24 cellular contexts compared by ENCODE assay signal in the genomic region with DNA sequence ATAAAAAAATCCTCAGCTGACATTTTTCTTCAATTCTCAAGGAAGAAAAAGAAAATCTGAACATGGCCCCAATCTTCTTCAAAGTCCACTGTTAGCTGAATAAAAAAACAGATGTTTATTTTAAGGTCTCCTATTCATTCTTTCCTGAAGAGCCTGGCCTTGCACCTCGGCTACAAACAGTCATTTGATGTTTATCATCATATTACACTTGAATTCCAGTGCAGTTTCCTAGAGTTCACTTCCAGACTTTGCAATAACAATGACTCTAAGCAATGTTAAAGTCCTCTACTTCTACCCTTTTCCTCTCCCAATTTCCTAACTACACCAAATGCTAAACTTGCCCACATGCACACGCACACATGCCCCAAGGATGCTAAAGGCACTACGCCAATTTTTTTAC.
A peak's percentile ranks its signal among the peaks of the same experiment; 100 is the strongest.
DNase-seq lines count a peak whose midpoint lies in the region; ATAC-seq, FAIRE-seq and TF ChIP-seq lines count a peak whose summit lies in the region.
"Had no signal": no experiment of that assay in that cellular context is flagged by ENCODE, and none has a peak within 500 bp of the region (broad histone marks: within the 10 kb centered on the region; RNA-seq: fewer than 3 reads in every experiment).

No MANE protein-coding gene starts in this region.

- H3K4me1 Mint-ChIP-seq in stimulated activated effector memory CD8-positive, alpha-beta T cell treated with anti-CD3 and anti-CD28 coated beads, Interleukin-12 subunit alpha, Interleukin-12 subunit beta, amount 100 ng/mL, for 72 hours: peaks cover 33% of the 10 kb centered on the region
- H3K4me1 Mint-ChIP-seq: B cell had no signal

- no peak for TF ChIP-seq RAD21 in HepG2 (CRISPR knock-in tag; IDR thresholded peaks at IDR 0.05)

- H3K79me2 ChIP-seq in HepG2 (ENCODE audit: insufficient read depth, low read length) (no peaks in the 10 kb centered on the region), fibroblast of lung (ENCODE audit: control insufficient read depth, insufficient read depth, low read length) (no peaks in the 10 kb centered on the region)
- H3K79me2 ChIP-seq: parathyroid adenoma had no signal

- in situ Hi-C loops in HepG2 (cut with HindIII; ENCODE audit: extremely low pct_ligation_motif_present, low pct_unique_long_range_greater_than_20kb): no loop called here

- H3K27ac ChIP-seq in HepG2 (ENCODE audit: extremely low read length, insufficient read depth, low read length) (no peak overlapping the region), right lobe of liver (no peak overlapping the region), fibroblast of lung (ENCODE audit: insufficient read depth, low read length) (no peak overlapping the region), testis (no peak overlapping the region)
- H3K27ac ChIP-seq: ascending aorta, lower lobe of right lung, parathyroid adenoma, sigmoid colon had no signal

- 90% methylated on average over 3 of the region's 3 CpGs for WGBS in HepG2 (ENCODE audit: low lambda C conversion rate)
- 91% methylated on average over 3 of the region's 3 CpGs for WGBS in right lobe of liver (ENCODE audit: insufficient coverage, low coverage, low lambda C conversion rate, missing lambda C conversion rate)
- WGBS in testis, 2 donors: 77 to 78% methylated on average over 3 of the region's 3 CpGs

- TSS peak; percentile 4 for BruUV-seq in HepG2 (replicated peaks; lab: Mats Ljungman, UMichigan)

- no peaks in the 10 kb centered on the region for H3K9me3 Mint-ChIP-seq in stimulated activated effector memory CD8-positive, alpha-beta T cell treated with anti-CD3 and anti-CD28 coated beads, Interleukin-12 subunit alpha, Interleukin-12 subunit beta, amount 100 ng/mL, for 72 hours
- H3K9me3 Mint-ChIP-seq: activated T-cell treated with anti-CD3 and anti-CD28 coated beads, Interleukin-2, amount 50 U/mL, for 24 hours had no signal

- intact Hi-C loops in HepG2 (cut with micrococcal nuclease; ENCODE audit: unreplicated experiment) (no loop called here), right lobe of liver (cut with DNase I) (no loop called here), testis (cut with DNase I; ENCODE audit: low total_unique reads) (no loop called here)

- no peaks in the 10 kb centered on the region for H3K4me1 ChIP-seq in HepG2 (ENCODE audit: insufficient read depth, low read length)
- H3K4me1 ChIP-seq in right lobe of liver: no peaks in the 10 kb centered on the region
- H3K4me1 ChIP-seq in adipocyte (ENCODE audit: control insufficient read depth, insufficient read depth, low read length): peaks cover 7% of the 10 kb centered on the region
- H3K4me1 ChIP-seq in fibroblast of lung (ENCODE audit: control insufficient read depth, extremely low read depth, insufficient read depth, low read length): peaks cover 4% of the 10 kb centered on the region
- H3K4me1 ChIP-seq in testis: no peaks in the 10 kb centered on the region
- H3K4me1 ChIP-seq: ascending aorta, sigmoid colon had no signal

- H3K9me3 ChIP-seq in HepG2 (ENCODE audit: low read length) (no peaks in the 10 kb centered on the region), right lobe of liver (no peaks in the 10 kb centered on the region), adipocyte (ENCODE audit: control insufficient read depth, low read length) (no peaks in the 10 kb centered on the region), fibroblast of lung (ENCODE audit: control insufficient read depth, insufficient read depth, low read depth, low read length) (no peaks in the 10 kb centered on the region), testis (no peaks in the 10 kb centered on the region)
- H3K9me3 ChIP-seq: ascending aorta, lower lobe of right lung, sigmoid colon had no signal

- CTCF ChIA-PET in HepG2 (lab: Yijun Ruan, JAX; ENCODE audit: low intra/inter-chr PET ratio, low total read pairs): no interaction called here

- no peak for TF ChIP-seq POLR2A in HepG2 (IDR thresholded peaks at IDR 0.05; ENCODE audit: insufficient read depth in 1 of 2, low read depth in 2 of 2, low read length in 2 of 2)
- no peak for TF ChIP-seq POLR2A in right lobe of liver (IDR thresholded peaks at IDR 0.05)
- no peak for TF ChIP-seq POLR2A in testis (IDR thresholded peaks at IDR 0.05)

- H3K9ac ChIP-seq in HepG2 (ENCODE audit: insufficient read depth, low read depth, low read length) (no peak overlapping the region), adipocyte (ENCODE audit: low read length) (no peak overlapping the region), fibroblast of lung (ENCODE audit: insufficient read depth, low read length) (no peak overlapping the region)
- H3K9ac ChIP-seq: parathyroid adenoma had no signal

- FAIRE-seq in HepG2 (lab: Jason Lieb, UNC): no peak
- FAIRE-seq: A204.1, H54, kidney had no signal

- H3K4me3 ChIP-seq in HepG2 (replicated peaks in 1 of 3; ENCODE audit: insufficient read depth in 1 of 3, low read depth in 2 of 3, low read length in 3 of 3): no peak overlapping the region
- H3K4me3 ChIP-seq in right lobe of liver: no peak overlapping the region
- no peak overlapping the region for H3K4me3 ChIP-seq in adipocyte (ENCODE audit: low read length)
- no peak overlapping the region for H3K4me3 ChIP-seq in fibroblast of lung (replicated peaks in 1 of 4; ENCODE audit: control extremely low read depth in 1 of 4, insufficient read depth in 1 of 4, low read depth in 3 of 4, low read length in 4 of 4)
- H3K4me3 ChIP-seq in testis: no peak overlapping the region
- H3K4me3 ChIP-seq: ascending aorta, lower lobe of right lung, sigmoid colon had no signal

- TF ChIP-seq EP300 in HepG2 (IDR thresholded peaks at IDR 0.05; ENCODE audit: low read depth in 2 of 2, low read length in 2 of 2) (no peak), HepG2 (CRISPR knock-in tag; IDR thresholded peaks at IDR 0.05; ENCODE audit: borderline replicate concordance) (no peak)

- no peaks in the 10 kb centered on the region for H3K27me3 ChIP-seq in HepG2 (ENCODE audit: control insufficient read depth in 1 of 2, insufficient read depth in 2 of 2, low read length in 2 of 2)
- H3K27me3 ChIP-seq in right lobe of liver: no peaks in the 10 kb centered on the region
- no peaks in the 10 kb centered on the region for H3K27me3 ChIP-seq in adipocyte (replicated peaks; ENCODE audit: control insufficient read depth, insufficient read depth, low read length)
- no peaks in the 10 kb centered on the region for H3K27me3 ChIP-seq in fibroblast of lung (ENCODE audit: control insufficient read depth, insufficient read depth, low read length)
- no peaks in the 10 kb centered on the region for H3K27me3 ChIP-seq in testis
- H3K27me3 ChIP-seq: ascending aorta, sigmoid colon had no signal

- peak overlapping the region; percentile 9 for H3K4me3 Mint-ChIP-seq in stimulated activated effector memory CD8-positive, alpha-beta T cell treated with anti-CD3 and anti-CD28 coated beads, Interleukin-12 subunit alpha, Interleukin-12 subunit beta, amount 100 ng/mL, for 72 hours
- H3K4me3 Mint-ChIP-seq: activated T-cell treated with anti-CD3 and anti-CD28 coated beads, Interleukin-2, amount 50 U/mL, for 24 hours; B cell had no signal

- no peak for ATAC-seq in HepG2
- ATAC-seq in right lobe of liver: no peak
- no peak for ATAC-seq in stimulated activated effector memory CD8-positive, alpha-beta T cell treated with anti-CD3 and anti-CD28 coated beads, Interleukin-12 subunit alpha, Interleukin-12 subunit beta, amount 100 ng/mL, for 72 hours
- no peak for ATAC-seq in GM19452 (IDR thresholded peaks at IDR 0.05; ENCODE audit: unreplicated experiment)
- ATAC-seq: lower lobe of right lung had no signal

- no peak overlapping the region for H2AFZ ChIP-seq in HepG2 (ENCODE audit: low read length)
- no peak overlapping the region for H2AFZ ChIP-seq in fibroblast of lung (ENCODE audit: low read length)
- H2AFZ ChIP-seq: parathyroid adenoma had no signal

- no peak for DNase-seq in HepG2 (ENCODE audit: low spot score)
- no peak for DNase-seq in right lobe of liver
- peak; percentile 53 for DNase-seq in adipocyte (ENCODE audit: low read depth)
- DNase-seq in fibroblast of lung (ENCODE audit: low read depth in 2 of 2): peak; percentile 38 to 68
- no peak for DNase-seq in stimulated activated effector memory CD8-positive, alpha-beta T cell treated with anti-CD3 and anti-CD28 coated beads, Interleukin-12 subunit alpha, Interleukin-12 subunit beta, amount 100 ng/mL, for 72 hours (ENCODE audit: low spot score in 2 of 2)
- no peak for DNase-seq in GM20000 (ENCODE audit: low spot score)
- no peak for DNase-seq in testis
- DNase-seq: activated CD8-positive, alpha-beta memory T cell treated with anti-CD3 and anti-CD28 coated beads for 24 hours; activated naive CD4-positive, alpha-beta T cell treated with anti-CD3 and anti-CD28 coated beads, Interleukin-2, amount 50 U/mL, for 16 hours; activated T-cell treated with anti-CD3 and anti-CD28 coated beads, Interleukin-2, amount 50 U/mL, for 24 hours; DMS53; kidney; lower lobe of right lung; NCI-H2171 treated with DMSO at 0.1 percent for 48 hours; NCI-H524 treated with DMSO at 0.1 percent for 48 hours; sigmoid colon; stimulated activated CD8-positive, alpha-beta memory T cell treated with anti-CD3 and anti-CD28 coated beads, Interleukin-4, amount 100 ng/mL, for 48 hours; T-helper 1 cell had no signal

- no peak overlapping the region for H3K27ac Mint-ChIP-seq in stimulated activated effector memory CD8-positive, alpha-beta T cell treated with anti-CD3 and anti-CD28 coated beads, Interleukin-12 subunit alpha, Interleukin-12 subunit beta, amount 100 ng/mL, for 72 hours
- H3K27ac Mint-ChIP-seq: activated T-cell treated with anti-CD3 and anti-CD28 coated beads, Interleukin-2, amount 50 U/mL, for 24 hours; B cell had no signal

- TF ChIP-seq CTCF in HepG2 (CRISPR knock-in tag; IDR thresholded peaks at IDR 0.05) (no peak), right lobe of liver (IDR thresholded peaks at IDR 0.05) (no peak), fibroblast of lung (conservative IDR thresholded peaks at IDR 0.05 in 1 of 2, IDR thresholded peaks at IDR 0.05 in 1 of 2; ENCODE audit: low read depth in 1 of 2, low read length in 2 of 2) (no peak), GM20000 (IDR thresholded peaks at IDR 0.05; ENCODE audit: extremely low read depth, missing control alignments) (no peak), testis (IDR thresholded peaks at IDR 0.05) (no peak)

- H4K20me1 ChIP-seq in HepG2 (ENCODE audit: insufficient read depth, low read length) (no peaks in the 10 kb centered on the region), fibroblast of lung (ENCODE audit: control insufficient read depth, extremely low read depth, insufficient read depth, low read length) (no peaks in the 10 kb centered on the region)

- H3K4me2 ChIP-seq in HepG2 (ENCODE audit: low read depth, low read length) (no peak overlapping the region), fibroblast of lung (ENCODE audit: extremely low read depth, insufficient read depth, low read length) (no peak overlapping the region)

- H3K36me3 Mint-ChIP-seq in stimulated activated effector memory CD8-positive, alpha-beta T cell treated with anti-CD3 and anti-CD28 coated beads, Interleukin-12 subunit alpha, Interleukin-12 subunit beta, amount 100 ng/mL, for 72 hours: peaks cover 43% of the 10 kb centered on the region

- peaks cover 7 to 11% of the 10 kb centered on the region in 2 experiments for H3K36me3 ChIP-seq in HepG2 (replicated peaks in 1 of 2; ENCODE audit: control insufficient read depth in 1 of 2, insufficient read depth in 2 of 2, low read length in 2 of 2)
- peaks cover 0 to 8% (median 1%) of the 10 kb centered on the region in 4 donors for H3K36me3 ChIP-seq in right lobe of liver
- peaks cover 44% of the 10 kb centered on the region for H3K36me3 ChIP-seq in adipocyte (ENCODE audit: control insufficient read depth, insufficient read depth, low read length, severe bottlenecking)
- no peaks in the 10 kb centered on the region for H3K36me3 ChIP-seq in fibroblast of lung (ENCODE audit: control insufficient read depth, insufficient read depth, low read length)
- H3K36me3 ChIP-seq in testis (ENCODE audit: low read depth, missing control alignments): no peaks in the 10 kb centered on the region

- POLR2A ChIA-PET in HepG2 (lab: Yijun Ruan, JAX): no interaction called here

Comparison
In these comparisons a context has a peak if more than half of its experiments do, and no peak if none do; other contexts are left out.
1. DNase-seq: peak in adipocyte (single experiment) and fibroblast of lung (2 of 2); none in HepG2 (single experiment), right lobe of liver (0 of 3), stimulated activated effector memory CD8-positive, alpha-beta T cell treated with anti-CD3 and anti-CD28 coated beads, Interleukin-12 subunit alpha, Interleukin-12 subunit beta, amount 100 ng/mL, for 72 hours (0 of 2), GM20000 (single experiment) and testis (single experiment).